Comparison of ENCODE assay signal across 28 cellular contexts in the genomic region with DNA sequence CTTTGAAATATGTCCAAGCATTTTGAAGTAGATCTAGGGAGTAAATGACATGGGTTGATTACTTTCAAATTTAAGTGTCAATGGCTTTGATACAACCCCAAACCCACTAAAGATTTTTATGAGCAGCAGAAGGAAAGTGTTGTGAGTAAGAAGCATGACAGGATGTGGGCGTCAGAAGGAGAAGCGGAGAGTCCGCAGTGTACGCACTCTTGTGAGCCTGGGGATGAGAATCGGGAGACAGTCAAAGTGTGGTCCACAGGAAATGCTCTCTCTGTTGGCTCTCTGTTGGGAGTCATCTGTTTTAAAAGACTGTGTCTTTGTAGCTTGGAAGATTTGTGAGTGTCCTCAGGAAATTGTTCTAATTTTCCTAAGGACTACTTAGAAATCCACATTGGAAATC.
"Had no signal": no experiment of that assay in that cellular context is flagged by ENCODE, and none has a peak within 500 bp of the region (broad histone marks: within the 10 kb centered on the region; RNA-seq: fewer than 3 reads in every experiment).

No MANE protein-coding gene starts in this region.

- H3K36me3 ChIP-seq: left ventricle myocardium inferior, ovary, stomach, thyroid gland, transverse colon, upper lobe of left lung, vagina had no signal

- H3K27me3 ChIP-seq: ovary, testis, thyroid gland, transverse colon, upper lobe of left lung, vagina had no signal

- H3K27ac ChIP-seq: left ventricle myocardium inferior, ovary, skin epidermis, stomach, testis, thyroid gland, transverse colon, upper lobe of left lung, vagina had no signal

- ATAC-seq: left colon; natural killer cell; right cardiac atrium; sciatic nerve; stimulated activated naive B cell treated with anti-CD40 and anti-IgM and Interleukin-4, amounts not matched to agents 10 μg/mL and 1 μg/mL and 100 μg/mL, for 72 hours; stimulated activated naive CD8-positive, alpha-beta T cell treated with anti-CD3 and anti-CD28 coated beads, Interleukin-15, Interleukin-2, amounts not matched to agents 100 U/mL and 50 U/mL, for 24 hours had no signal

- H3K4me1 ChIP-seq: left ventricle myocardium inferior, stomach, testis, thyroid gland, transverse colon, upper lobe of left lung, vagina had no signal

- DNase-seq: hypothalamus; immature natural killer cell; kidney; left colon; left ventricle myocardium inferior; mesendoderm; naive B cell; natural killer cell; nephron progenitor cell; ovary; right cardiac atrium; stimulated activated CD4-positive, alpha-beta T cell treated with anti-CD3 and anti-CD28 coated beads, Interleukin-12 subunit alpha, Interleukin-12 subunit beta, amount 100 ng/mL, for 4 hours; stimulated activated CD4-positive, alpha-beta T cell treated with anti-CD3 and anti-CD28 coated beads, Interleukin-15, amount 100 ng/mL, for 24 hours; stimulated activated CD4-positive, alpha-beta T cell treated with anti-CD3 and anti-CD28 coated beads, Interleukin-2, amount 100 ng/mL, for 24 hours; stimulated activated CD4-positive, alpha-beta T cell treated with anti-CD3 and anti-CD28 coated beads, Interleukin-4, amount 100 ng/mL, for 1 hour; stimulated activated naive B cell treated with anti-CD40 and anti-IgM and Interleukin-4, amounts not matched to agents 10 μg/mL and 1 μg/mL and 100 μg/mL, for 72 hours; stimulated activated naive CD8-positive, alpha-beta T cell treated with anti-CD3 and anti-CD28 coated beads, Interleukin-15, Interleukin-2, amounts not matched to agents 100 U/mL and 50 U/mL, for 24 hours; stomach; testis; thyroid gland; transverse colon had no signal

- H3K9me3 ChIP-seq: ovary, testis, thyroid gland, transverse colon, vagina had no signal

- H3K27ac Mint-ChIP-seq: immature natural killer cell; mesothelial cell of epicardium; naive B cell; natural killer cell; nephron progenitor cell; progenitor cell of endocrine pancreas; stimulated activated naive B cell treated with anti-CD40 and anti-IgM and Interleukin-4, amounts not matched to agents 10 μg/mL and 1 μg/mL and 100 μg/mL, for 72 hours had no signal

- H3K4me3 ChIP-seq: left ventricle myocardium inferior, lung, ovary, skin epidermis, stomach, testis, thyroid gland, transverse colon, upper lobe of left lung, vagina had no signal

- H3K4me1 Mint-ChIP-seq: immature natural killer cell; mesothelial cell of epicardium; naive B cell; natural killer cell; stimulated activated naive B cell treated with anti-CD40 and anti-IgM and Interleukin-4, amounts not matched to agents 10 μg/mL and 1 μg/mL and 100 μg/mL, for 72 hours had no signal

- H3K36me3 Mint-ChIP-seq: mesothelial cell of epicardium; stimulated activated naive B cell treated with anti-CD40 and anti-IgM and Interleukin-4, amounts not matched to agents 10 μg/mL and 1 μg/mL and 100 μg/mL, for 72 hours had no signal

- H3K4me3 Mint-ChIP-seq: immature natural killer cell; mesothelial cell of epicardium; naive B cell; natural killer cell; nephron progenitor cell; stimulated activated naive B cell treated with anti-CD40 and anti-IgM and Interleukin-4, amounts not matched to agents 10 μg/mL and 1 μg/mL and 100 μg/mL, for 72 hours had no signal
